12 cellular contexts compared by ENCODE assay signal in the genomic region with DNA sequence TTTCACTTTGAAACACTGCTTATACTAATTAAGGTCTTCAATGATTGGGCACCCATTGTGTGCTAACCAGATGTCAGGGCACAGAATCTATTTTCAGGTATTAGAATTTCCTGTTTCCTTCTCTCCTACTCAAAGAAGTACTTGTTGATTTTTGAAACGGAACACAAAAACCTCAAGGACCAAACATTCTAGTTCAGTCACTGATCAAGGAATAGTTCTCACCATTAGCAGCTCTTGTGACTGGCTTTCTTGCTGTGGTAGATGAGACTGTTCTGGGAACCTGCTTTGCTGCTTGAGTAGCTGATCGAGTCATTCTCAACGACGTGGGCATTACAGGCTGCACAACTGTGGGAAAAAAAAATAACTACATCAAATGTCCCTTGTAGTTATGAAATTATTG. TPM values are rescaled to one million over a fixed set of nuclear protein-coding genes. Genes with fewer than 3 reads are reported as not detected.
DNase-seq lines count a peak whose midpoint lies in the region; ATAC-seq and TF ChIP-seq lines count a peak whose summit lies in the region.
"Had no signal": no experiment of that assay in that cellular context is flagged by ENCODE, and none has a peak within 500 bp of the region (broad histone marks: within the 10 kb centered on the region; RNA-seq: fewer than 3 reads in every experiment).

No MANE protein-coding gene starts in this region.

- peaks cover 8 to 36% of the 10 kb centered on the region in 2 donors for H3K36me3 Mint-ChIP-seq in activated T-cell treated with anti-CD3 and anti-CD28 coated beads, Interleukin-2, amount 50 U/mL, for 72 hours (ENCODE audit: insufficient read depth in 2 of 2)

- TF ChIP-seq CTCF in GM13977 (IDR thresholded peaks at IDR 0.05; ENCODE audit: extremely low read depth, insufficient read depth, missing control alignments) = no peak

- H3K27ac Mint-ChIP-seq in activated T-cell treated with anti-CD3 and anti-CD28 coated beads, Interleukin-2, amount 50 U/mL, for 72 hours = no peak overlapping the region

- ATAC-seq in GM21381 (IDR thresholded peaks at IDR 0.05; ENCODE audit: unreplicated experiment) (peak; percentile 91), HG03280 (IDR thresholded peaks at IDR 0.05; ENCODE audit: unreplicated experiment) (peak; percentile 61), left cardiac atrium (no peak)
- ATAC-seq in activated T-cell treated with anti-CD3 and anti-CD28 coated beads, Interleukin-2, amount 50 U/mL, for 72 hours (replicated peaks in 1 of 2) = no peak

- intact Hi-C loops in left cardiac atrium (cut with DNase I) = no loop called here

- H3K9me3 Mint-ChIP-seq in activated T-cell treated with anti-CD3 and anti-CD28 coated beads, Interleukin-2, amount 50 U/mL, for 72 hours = no peaks in the 10 kb centered on the region

- peak; percentile 57 for DNase-seq in GM13977 (ENCODE audit: low spot score)
- peak; percentile 38 for DNase-seq in iris pigment epithelial cell (ENCODE audit: low read depth)
- no peak for DNase-seq in RKO (ENCODE audit: low spot score)
- DNase-seq in left cardiac atrium = no peak
- DNase-seq in activated T-cell treated with anti-CD3 and anti-CD28 coated beads, Interleukin-2, amount 50 U/mL, for 72 hours = no peak
- DNase-seq in NCI-H2081 treated with DMSO at 0.1 percent for 48 hours (lab: John Stamatoyannopoulos, UW) = no peak
- DNase-seq: effector memory CD4-positive, alpha-beta T cell; NCI-H2107; SK-N-SH; small intestine had no signal

- no peaks in the 10 kb centered on the region for H3K4me1 Mint-ChIP-seq in activated T-cell treated with anti-CD3 and anti-CD28 coated beads, Interleukin-2, amount 50 U/mL, for 72 hours (ENCODE audit: low read depth)

- H3K27me3 Mint-ChIP-seq in activated T-cell treated with anti-CD3 and anti-CD28 coated beads, Interleukin-2, amount 50 U/mL, for 72 hours (ENCODE audit: low read depth) = no peaks in the 10 kb centered on the region

- no peak overlapping the region for H3K4me3 Mint-ChIP-seq in activated T-cell treated with anti-CD3 and anti-CD28 coated beads, Interleukin-2, amount 50 U/mL, for 72 hours

- in situ Hi-C loops in GM13977 (cut with MboI; ENCODE audit: low pct_unique_long_range_greater_than_20kb, low sequenced_read_pairs, unreplicated experiment) = no loop called here

RNA-seq across cellular contexts. Expression of a gene that starts 11.0 kb away (rescaled TPM):
- under 1 TPM; 0.29 to 0.80 TPM for total RNA-seq in left cardiac atrium
- total RNA-seq in activated T-cell treated with anti-CD3 and anti-CD28 coated beads, Interleukin-2, amount 50 U/mL, for 72 hours = 10 to 100 TPM; 58.2 to 68.2 TPM

RNA-seq across cellular contexts. Expression of a gene that starts 51.4 kb away (rescaled TPM):
- 100 to 1,000 TPM; 121 to 159 TPM for total RNA-seq in left cardiac atrium
- 10 to 100 TPM; 13.9 to 22.3 TPM for total RNA-seq in activated T-cell treated with anti-CD3 and anti-CD28 coated beads, Interleukin-2, amount 50 U/mL, for 72 hours

Comparison
In these comparisons a context has a peak if more than half of its experiments do, and no peak if none do; other contexts are left out.
1. DNase-seq: peak in GM13977 (single experiment) and iris pigment epithelial cell (single experiment); none in RKO (single experiment), left cardiac atrium (single experiment), activated T-cell treated with anti-CD3 and anti-CD28 coated beads, Interleukin-2, amount 50 U/mL, for 72 hours (0 of 2) and NCI-H2081 treated with DMSO at 0.1 percent for 48 hours (single experiment).
2. ATAC-seq: peak in GM21381 (single experiment) and HG03280 (single experiment); none in left cardiac atrium (0 of 2) and activated T-cell treated with anti-CD3 and anti-CD28 coated beads, Interleukin-2, amount 50 U/mL, for 72 hours (0 of 2).
3. RNA of a gene that starts 11.0 kb away (total RNA-seq): 58.2 to 68.2 TPM in activated T-cell treated with anti-CD3 and anti-CD28 coated beads, Interleukin-2, amount 50 U/mL, for 72 hours; 0.29 to 0.80 TPM in left cardiac atrium; every median in the first group is over 10 times any median in the second.
4. RNA of a gene that starts 51.4 kb away (total RNA-seq): 121 to 159 TPM in left cardiac atrium; 13.9 to 22.3 TPM in activated T-cell treated with anti-CD3 and anti-CD28 coated beads, Interleukin-2, amount 50 U/mL, for 72 hours; every median in the first group is over 4 times any median in the second.